In genomic region chr3:70392227-70392626, GRCh38 we compare ENCODE assay signal across 25 cellular contexts.
"Had no signal": no experiment of that assay in that cellular context is flagged by ENCODE, and none has a peak within 500 bp of the region (broad histone marks: within the 10 kb centered on the region; RNA-seq: fewer than 3 reads in every experiment).

No MANE protein-coding gene starts in this region.

- H3K27ac ChIP-seq: breast epithelium, KMS-11, Peyer's patch, RWPE1, VCaP had no signal

- H3K4me3 ChIP-seq: breast epithelium, Peyer's patch had no signal

- H3K4me1 ChIP-seq: breast epithelium, Peyer's patch had no signal

- H3K9ac ChIP-seq: KMS-11 had no signal

- H3K4me2 ChIP-seq: KMS-11 had no signal

- ATAC-seq: activated CD4-positive, CD25-positive, alpha-beta regulatory T cell treated with anti-CD3 and anti-CD28 coated beads, Interleukin-2, amount 50 U/mL, for 24 hours; activated CD8-positive, alpha-beta T cell treated with anti-CD3 and anti-CD28 coated beads for 36 hours; T-helper 17 cell had no signal

- H3K36me3 ChIP-seq: breast epithelium, Peyer's patch had no signal

- DNase-seq: activated CD4-positive, alpha-beta T cell treated with anti-CD3 and anti-CD28 coated beads for 4 hours; activated CD8-positive, alpha-beta memory T cell treated with anti-CD3 and anti-CD28 coated beads, Interleukin-2, amount 50 U/mL, for 4 hours; activated CD8-positive, alpha-beta T cell treated with anti-CD3 and anti-CD28 coated beads for 36 hours; activated naive CD4-positive, alpha-beta T cell; aorta; caudate nucleus; NCI-H1092; NCI-H1417; NCI-H1694; NCI-H2029; NCI-H2107; NCI-H2171 treated with DMSO at 0.1 percent for 48 hours; NCI-H510A treated with DMSO at 0.1 percent for 48 hours; NCI-H69; NK-92 treated with Interleukin-12 subunit alpha and Interleukin-12 subunit beta, amount 100 ng/mL, for 24 hours; Peyer's patch; Right ventricle myocardium superior; T-helper 17 cell; T1000 had no signal

- H3K9me3 ChIP-seq: breast epithelium, Peyer's patch had no signal

- H3K27me3 ChIP-seq: breast epithelium, Peyer's patch had no signal

- FAIRE-seq: TTC549 had no signal
